Comparison of ENCODE assay signal across 15 cellular contexts in genomic region chr12:84276215-84276614, GRCh38.
"Had no signal": no experiment of that assay in that cellular context is flagged by ENCODE, and none has a peak within 500 bp of the region (broad histone marks: within the 10 kb centered on the region; RNA-seq: fewer than 3 reads in every experiment).

No MANE protein-coding gene starts in this region.

- H3K4me1 ChIP-seq: esophagus muscularis mucosa, foreskin keratinocyte, tibial artery had no signal

- H3K9me3 ChIP-seq: tibial artery had no signal

- H3K27ac ChIP-seq: esophagus muscularis mucosa, foreskin keratinocyte, tibial artery had no signal

- H3K4me3 ChIP-seq: esophagus muscularis mucosa, lung, tibial artery had no signal

- DNase-seq: activated CD4-positive, alpha-beta T cell treated with anti-CD3 and anti-CD28 coated beads, Interleukin-2, amount 50 U/mL, for 4 hours; activated gamma-delta T cell treated with Interleukin-2 at 50 U/mL for 16 hours; effector CD8-positive, alpha-beta T cell; foreskin keratinocyte; hypothalamus; kidney; midbrain; retina; stimulated activated CD4-positive, alpha-beta T cell treated with anti-CD3 and anti-CD28 coated beads, Interleukin-12 subunit alpha, Interleukin-12 subunit beta, amount 100 ng/mL, for 4 hours; stimulated activated CD4-positive, alpha-beta T cell treated with anti-CD3 and anti-CD28 coated beads, Interleukin-1b, Interleukin-23, amount 100 ng/mL, for 48 hours; stimulated activated naive CD4-positive, alpha-beta T cell treated with Interleukin-2 at 50 U/mL for 16 hours; tibial artery had no signal

- H3K36me3 ChIP-seq: esophagus muscularis mucosa, tibial artery had no signal

- H3K27me3 ChIP-seq: esophagus muscularis mucosa, foreskin keratinocyte, tibial artery had no signal

- ATAC-seq: foreskin keratinocyte, left lobe of liver had no signal
